7 cellular contexts compared by ENCODE assay signal in the genomic region with DNA sequence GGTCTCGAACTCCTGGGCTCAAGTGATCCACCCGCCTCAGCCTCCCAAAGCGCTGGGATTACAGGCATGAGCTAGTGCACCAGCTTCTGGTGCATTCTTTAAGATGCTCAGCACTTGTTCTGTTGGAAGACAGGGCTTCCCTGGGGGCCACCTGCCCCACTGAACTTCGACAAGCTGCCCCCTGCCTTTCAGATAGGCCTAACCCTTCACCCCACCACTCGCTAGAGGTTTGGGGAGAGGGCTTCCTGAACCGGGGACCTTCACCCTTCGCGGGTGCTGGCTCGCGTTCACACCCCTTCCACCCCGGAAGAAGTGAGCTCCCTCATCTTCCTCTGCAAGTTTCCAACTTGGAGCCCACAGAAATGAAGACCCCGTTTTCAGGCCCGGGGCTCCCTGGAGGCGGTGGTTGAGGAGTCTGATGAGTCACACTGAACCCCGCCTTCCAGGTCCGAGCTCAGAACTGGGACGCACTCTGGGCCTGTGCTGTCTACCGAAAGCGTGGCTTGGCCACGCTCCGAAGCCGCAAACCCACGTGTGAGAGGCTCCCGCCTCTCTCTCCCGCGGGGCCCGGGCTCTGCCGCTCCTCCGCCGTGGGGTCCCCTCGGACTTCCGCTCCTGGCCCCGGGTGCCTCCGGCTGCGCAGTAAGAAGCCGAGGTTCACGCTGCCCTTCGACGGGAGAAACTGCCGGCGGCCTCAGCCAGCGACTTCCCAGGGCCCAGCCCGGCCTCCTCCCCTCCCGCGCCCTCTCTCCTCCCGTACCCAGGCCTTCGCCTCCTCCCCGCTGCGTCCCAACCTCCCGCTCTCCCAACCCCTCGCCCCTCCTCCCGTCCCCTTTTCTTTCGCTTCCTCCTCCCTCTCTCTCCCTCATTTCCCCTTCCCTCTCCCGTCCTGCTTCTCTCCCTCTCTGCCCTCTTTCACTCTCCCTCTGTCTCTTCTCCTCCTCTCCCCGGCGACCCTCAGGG. TPM values are rescaled to one million over a fixed set of nuclear protein-coding genes. Genes with fewer than 3 reads are reported as not detected.
A peak's percentile ranks its signal among the peaks of the same experiment; 100 is the strongest.
DNase-seq lines count a peak whose midpoint lies in the region; ATAC-seq and TF ChIP-seq lines count a peak whose summit lies in the region.

No MANE protein-coding gene starts in this region.

- H3K9me3 ChIP-seq in subcutaneous abdominal adipose tissue (ENCODE audit: control insufficient read depth in 5 of 5, low read length in 5 of 5) = no peaks in the 10 kb centered on the region

- peak overlapping the region; percentile 100 for H3K27ac ChIP-seq in subcutaneous abdominal adipose tissue (ENCODE audit: low read depth, low read length)

- ATAC-seq in HG03039 (IDR thresholded peaks at IDR 0.05; ENCODE audit: unreplicated experiment) = peak; percentile 46
- ATAC-seq in HG03460 (IDR thresholded peaks at IDR 0.05; ENCODE audit: unreplicated experiment) = no peak

- H3K27me3 ChIP-seq in subcutaneous abdominal adipose tissue (ENCODE audit: control insufficient read depth in 5 of 5, insufficient read depth in 4 of 5, low read length in 5 of 5) = no peaks in the 10 kb centered on the region

- DNase-seq in activated T-cell treated with anti-CD3 and anti-CD28 coated beads for 24 hours (ENCODE audit: low read depth) (peak; percentile 10), epithelial cell of esophagus (ENCODE audit: low read depth) (peak; percentile 39), mucosa of gallbladder (ENCODE audit: low spot score) (peak; percentile 70), NCI-H524 (lab: John Stamatoyannopoulos, UW) (no peak)

- peak overlapping the region; percentile 75 to 97 (median 90) for H3K9ac ChIP-seq in subcutaneous abdominal adipose tissue (ENCODE audit: low read length in 5 of 5)

- H3K4me1 ChIP-seq in subcutaneous abdominal adipose tissue (ENCODE audit: control insufficient read depth in 5 of 5, insufficient read depth in 5 of 5, low read length in 5 of 5) = peaks cover 8 to 46% (median 46%) of the 10 kb centered on the region in 5 donors

- H3K36me3 ChIP-seq in subcutaneous abdominal adipose tissue (ENCODE audit: control insufficient read depth in 5 of 5, insufficient read depth in 5 of 5, low read length in 5 of 5) = no peaks in the 10 kb centered on the region

- TF ChIP-seq CTCF in epithelial cell of esophagus (IDR thresholded peaks at IDR 0.05; ENCODE audit: insufficient read depth, low read depth, low read length, missing control alignments) = no peak

- H3K4me3 ChIP-seq in epithelial cell of esophagus (ENCODE audit: low read length) (peak overlapping the region; percentile 26), subcutaneous abdominal adipose tissue (ENCODE audit: low read depth in 1 of 5, low read length in 5 of 5) (peak overlapping the region; percentile 63 to 72 (median 67))

RNA-seq across cellular contexts. Expression of a gene that starts 47.5 kb away (rescaled TPM):
- 66.0 TPM for total RNA-seq in mucosa of gallbladder

Comparison
In these comparisons a context has a peak if more than half of its experiments do, and no peak if none do; other contexts are left out.
1. DNase-seq: peak in activated T-cell treated with anti-CD3 and anti-CD28 coated beads for 24 hours (single experiment), epithelial cell of esophagus (single experiment) and mucosa of gallbladder (single experiment); none in NCI-H524 (0 of 2).